ENCODE assay signal across 8 cellular contexts in the genomic region with DNA sequence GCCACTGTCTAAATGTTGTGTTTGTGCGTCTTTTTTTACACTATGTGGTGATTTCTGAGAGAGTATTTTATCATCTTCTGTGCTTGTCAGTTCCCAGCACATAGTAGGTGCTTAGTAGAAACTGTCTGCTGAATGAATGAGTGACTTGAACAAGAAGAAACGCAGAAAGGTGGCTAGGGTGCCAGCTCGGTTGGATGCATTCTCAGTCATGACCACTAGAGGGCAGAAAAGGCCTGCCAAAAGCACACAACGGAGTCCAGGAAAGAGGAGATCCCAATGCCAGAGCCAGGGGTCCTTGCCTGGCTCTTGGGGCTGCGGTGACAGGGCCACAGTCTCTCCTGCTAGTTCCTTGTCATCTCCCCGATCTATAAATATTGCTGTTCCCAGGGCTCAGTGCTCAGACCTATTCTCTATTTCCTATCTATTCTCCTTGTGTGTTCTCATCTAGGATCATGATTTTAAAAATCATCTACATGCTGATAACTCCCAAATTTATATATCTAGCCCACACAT. TPM values are rescaled to one million over a fixed set of nuclear protein-coding genes. Genes with fewer than 3 reads are reported as not detected.
DNase-seq lines count a peak whose midpoint lies in the region; ATAC-seq and TF ChIP-seq lines count a peak whose summit lies in the region.

No MANE protein-coding gene starts in this region.

- H3K27ac ChIP-seq in OCI-LY3 (ENCODE audit: low read length) = no peak overlapping the region
- no peak overlapping the region for H3K27ac ChIP-seq in esophagus squamous epithelium
- H3K27ac ChIP-seq in neural progenitor cell = no peak overlapping the region

- H3K36me3 Mint-ChIP-seq in neural progenitor cell = no peaks in the 10 kb centered on the region

- intact Hi-C loops in esophagus squamous epithelium (cut with DNase I) = loop anchor here (10.0 kb wide), 2 partner anchors 214 to 704 kb away; partner anchors contain the start of gene FNDC8

- peak; percentile 92 for TF ChIP-seq CTCF in OCI-LY3 (IDR thresholded peaks at IDR 0.05; ENCODE audit: low read depth, low read length)
- TF ChIP-seq CTCF in esophagus squamous epithelium (IDR thresholded peaks at IDR 0.05) = peak; percentile 66 to 95 (median 84)
- TF ChIP-seq CTCF in neural progenitor cell (IDR thresholded peaks at IDR 0.05) = peak; percentile 90

- TF ChIP-seq POLR2A in esophagus squamous epithelium (IDR thresholded peaks at IDR 0.05) = no peak

- H3K4me1 ChIP-seq in OCI-LY3 (ENCODE audit: low read length) = no peaks in the 10 kb centered on the region
- H3K4me1 ChIP-seq in esophagus squamous epithelium = peaks cover 0 to 6% (median 0%) of the 10 kb centered on the region in 3 donors
- H3K4me1 ChIP-seq in neural progenitor cell = peaks cover 11% of the 10 kb centered on the region

- H3K9me3 ChIP-seq in OCI-LY3 (ENCODE audit: insufficient read depth, low read length) (no peaks in the 10 kb centered on the region), esophagus squamous epithelium (no peaks in the 10 kb centered on the region), neural progenitor cell (ENCODE audit: low read depth) (no peaks in the 10 kb centered on the region)

- H3K9ac ChIP-seq in OCI-LY3 (ENCODE audit: low read length) (no peak overlapping the region), neural progenitor cell (no peak overlapping the region)

- H3K9me3 Mint-ChIP-seq in neural progenitor cell = no peaks in the 10 kb centered on the region
- H3K9me3 Mint-ChIP-seq in stimulated activated naive CD8-positive, alpha-beta T cell treated with anti-CD3 and anti-CD28 coated beads, Interleukin-15, amount 100 ng/mL, for 72 hours = no peaks in the 10 kb centered on the region

- DNase-seq in CD1c-positive myeloid dendritic cell (ENCODE audit: extremely low spot score) (peak; percentile 79), HS-27A (ENCODE audit: low read depth) (peak; percentile 3), activated T-cell treated with anti-CD3 and anti-CD28 coated beads for 4 hours (peak; percentile 63), esophagus squamous epithelium (lab: John Stamatoyannopoulos, UW) (no peak), neural progenitor cell (ENCODE audit: low spot score) (peak; percentile 77)
- DNase-seq in stimulated activated naive CD8-positive, alpha-beta T cell treated with anti-CD3 and anti-CD28 coated beads, Interleukin-15, amount 100 ng/mL, for 72 hours = peak; percentile 60 to 64

- H3K4me3 ChIP-seq in OCI-LY3 (ENCODE audit: low read length) = no peak overlapping the region
- H3K4me3 ChIP-seq in esophagus squamous epithelium = no peak overlapping the region
- H3K4me3 ChIP-seq in neural progenitor cell = no peak overlapping the region

- ATAC-seq in stimulated activated naive CD8-positive, alpha-beta T cell treated with anti-CD3 and anti-CD28 coated beads, Interleukin-15, amount 100 ng/mL, for 72 hours = peak; percentile 55
- no peak for ATAC-seq in GM18511 (IDR thresholded peaks at IDR 0.05; ENCODE audit: unreplicated experiment)

- H4K20me1 ChIP-seq in OCI-LY3 (ENCODE audit: insufficient read depth, low read length) = no peaks in the 10 kb centered on the region
- H4K20me1 ChIP-seq in neural progenitor cell (ENCODE audit: low read depth) = no peaks in the 10 kb centered on the region

- H3K79me2 ChIP-seq in OCI-LY3 (ENCODE audit: low read length) (no peaks in the 10 kb centered on the region), neural progenitor cell (ENCODE audit: low read depth) (no peaks in the 10 kb centered on the region)

- H3K4me3 Mint-ChIP-seq in neural progenitor cell = no peak overlapping the region
- H3K4me3 Mint-ChIP-seq in stimulated activated naive CD8-positive, alpha-beta T cell treated with anti-CD3 and anti-CD28 coated beads, Interleukin-15, amount 100 ng/mL, for 72 hours = no peak overlapping the region

- no peaks in the 10 kb centered on the region for H3K36me3 ChIP-seq in OCI-LY3 (replicated peaks; ENCODE audit: low read depth, low read length)
- no peaks in the 10 kb centered on the region for H3K36me3 ChIP-seq in esophagus squamous epithelium
- no peaks in the 10 kb centered on the region for H3K36me3 ChIP-seq in neural progenitor cell

- peaks cover 65% of the 10 kb centered on the region for H3K27me3 ChIP-seq in OCI-LY3 (ENCODE audit: low read depth, low read length)
- peaks cover 3 to 86% (median 3%) of the 10 kb centered on the region in 4 donors for H3K27me3 ChIP-seq in esophagus squamous epithelium
- H3K27me3 ChIP-seq in neural progenitor cell = peaks cover 36% of the 10 kb centered on the region

- no peak overlapping the region for H3K27ac Mint-ChIP-seq in neural progenitor cell
- H3K27ac Mint-ChIP-seq in stimulated activated naive CD8-positive, alpha-beta T cell treated with anti-CD3 and anti-CD28 coated beads, Interleukin-15, amount 100 ng/mL, for 72 hours = no peak overlapping the region

- H3K4me2 ChIP-seq in OCI-LY3 (ENCODE audit: low read length) = no peak overlapping the region
- no peak overlapping the region for H3K4me2 ChIP-seq in neural progenitor cell

- peaks cover 16% of the 10 kb centered on the region for H3K27me3 Mint-ChIP-seq in neural progenitor cell (ENCODE audit: insufficient read depth, low read depth)
- peaks cover 46% of the 10 kb centered on the region for H3K27me3 Mint-ChIP-seq in stimulated activated naive CD8-positive, alpha-beta T cell treated with anti-CD3 and anti-CD28 coated beads, Interleukin-15, amount 100 ng/mL, for 72 hours

- no peak overlapping the region for H2AFZ ChIP-seq in OCI-LY3 (ENCODE audit: low read depth, low read length)
- H2AFZ ChIP-seq in neural progenitor cell (replicated peaks) = no peak overlapping the region

- no peaks in the 10 kb centered on the region for H3F3A ChIP-seq in neural progenitor cell (ENCODE audit: low read depth)

- peaks cover 4% of the 10 kb centered on the region for H3K4me1 Mint-ChIP-seq in neural progenitor cell
- no peaks in the 10 kb centered on the region for H3K4me1 Mint-ChIP-seq in stimulated activated naive CD8-positive, alpha-beta T cell treated with anti-CD3 and anti-CD28 coated beads, Interleukin-15, amount 100 ng/mL, for 72 hours

- WGBS in esophagus squamous epithelium, 2 donors = 0 to 3% methylated on average over 6 of the region's 6 CpGs

RNA-seq across cellular contexts. Expression of gene CCL1, which starts 57.3 kb away (rescaled TPM):
- total RNA-seq in esophagus squamous epithelium = not detected
- total RNA-seq in neural progenitor cell (ENCODE audit: low replicate concordance) = not detected in 2 replicates
